ENCODE assay signal across 8 cellular contexts in the genomic region with DNA sequence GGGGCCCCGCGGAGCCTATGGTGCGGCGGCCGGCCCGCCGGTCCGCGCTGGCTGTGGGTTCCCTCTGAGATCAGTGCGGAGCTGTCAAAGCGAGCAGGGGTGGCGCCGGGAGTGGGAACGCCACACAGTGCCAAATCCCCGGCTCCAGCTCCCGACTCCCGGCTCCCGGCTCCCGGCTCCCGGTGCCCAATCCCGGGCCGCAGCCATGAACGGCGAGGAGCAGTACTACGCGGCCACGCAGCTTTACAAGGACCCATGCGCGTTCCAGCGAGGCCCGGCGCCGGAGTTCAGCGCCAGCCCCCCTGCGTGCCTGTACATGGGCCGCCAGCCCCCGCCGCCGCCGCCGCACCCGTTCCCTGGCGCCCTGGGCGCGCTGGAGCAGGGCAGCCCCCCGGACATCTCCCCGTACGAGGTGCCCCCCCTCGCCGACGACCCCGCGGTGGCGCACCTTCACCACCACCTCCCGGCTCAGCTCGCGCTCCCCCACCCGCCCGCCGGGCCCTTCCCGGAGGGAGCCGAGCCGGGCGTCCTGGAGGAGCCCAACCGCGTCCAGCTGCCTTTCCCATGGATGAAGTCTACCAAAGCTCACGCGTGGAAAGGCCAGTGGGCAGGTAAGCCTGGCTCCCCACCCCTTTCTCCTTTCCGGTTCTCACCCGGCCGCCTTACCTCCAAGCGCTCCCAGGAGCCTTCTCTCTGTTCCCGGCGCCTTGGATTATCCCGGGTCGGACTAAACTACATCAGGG. TPM values are rescaled to one million over a fixed set of nuclear protein-coding genes. Genes with fewer than 3 reads are reported as not detected.
DNase-seq lines count a peak whose midpoint lies in the region; ATAC-seq, FAIRE-seq and TF ChIP-seq lines count a peak whose summit lies in the region.

A gene (plus strand): TSS at position 67 of the 743 bp plus-strand sequence. CDS start 139 bp downstream, at position 206.

- H3K36me3 ChIP-seq in IMR-90 (ENCODE audit: control insufficient read depth, insufficient read depth, low read length) = no peaks in the 10 kb centered on the region

- H3K27me3 Mint-ChIP-seq in natural killer cell treated with Interleukin-12 subunit alpha and Interleukin-12 subunit beta and Interleukin-15 and Interleukin-18, amount 100 ng/mL, for 72 hours = peaks cover 50 to 58% of the 10 kb centered on the region in 2 donors

- no peak within 1 kb of the TSS for H4K5ac ChIP-seq in IMR-90 (ENCODE audit: low read depth, low read length)

- no peak within 1 kb of the TSS for H4K91ac ChIP-seq in IMR-90 (ENCODE audit: insufficient read depth, low read depth, low read length)

- H3K4me3 Mint-ChIP-seq in natural killer cell treated with Interleukin-12 subunit alpha and Interleukin-12 subunit beta and Interleukin-15 and Interleukin-18, amount 100 ng/mL, for 72 hours = peak within 1 kb of the TSS; percentile 61

- H3K23ac ChIP-seq in IMR-90 (ENCODE audit: low read depth, low read length) = no peak within 1 kb of the TSS; the same call in 1 of the 2 replicates

- peaks cover 93% of the 10 kb centered on the region for H3K27me3 ChIP-seq in IMR-90 (ENCODE audit: control insufficient read depth, insufficient read depth, low read length)

- dilution Hi-C loops in IMR-90 (cut with HindIII; ENCODE audit: low sequenced_read_pairs, unreplicated experiment) = no loop called here

- H3K9ac ChIP-seq in IMR-90 (ENCODE audit: low read depth, low read length) = no peak within 1 kb of the TSS

- no peak within 1 kb of the TSS for H3K14ac ChIP-seq in IMR-90 (replicated peaks; ENCODE audit: low read depth, low read length)

- DNase-seq in Daoy (ENCODE audit: low read depth) (peak; percentile 85), IMR-90 (no peak), dermis blood vessel endothelial cell (peak; percentile 29), D721Med (ENCODE audit: insufficient read length, low spot score) (no peak), GM19238 (ENCODE audit: insufficient read length, low spot score) (no peak)
- no peak for DNase-seq in natural killer cell treated with Interleukin-12 subunit alpha and Interleukin-12 subunit beta and Interleukin-15 and Interleukin-18, amount 100 ng/mL, for 72 hours (ENCODE audit: low spot score)

- no peak within 1 kb of the TSS for H2AK9ac ChIP-seq in IMR-90 (replicated peaks; ENCODE audit: low read depth, low read length, poor library complexity)

- CTCF ChIA-PET in IMR-90 (lab: Yijun Ruan, JAX) = no interaction called here

- H2AK5ac ChIP-seq in IMR-90 (ENCODE audit: low read depth, low read length) = no peak within 1 kb of the TSS

- no peak within 1 kb of the TSS for H3K27ac ChIP-seq in IMR-90 (ENCODE audit: insufficient read depth, low read length)

- H3K36me3 Mint-ChIP-seq in natural killer cell treated with Interleukin-12 subunit alpha and Interleukin-12 subunit beta and Interleukin-15 and Interleukin-18, amount 100 ng/mL, for 72 hours = peaks cover 6% of the 10 kb centered on the region

- no peaks in the 10 kb centered on the region for H3K9me3 Mint-ChIP-seq in natural killer cell treated with Interleukin-12 subunit alpha and Interleukin-12 subunit beta and Interleukin-15 and Interleukin-18, amount 100 ng/mL, for 72 hours

- peak within 1 kb of the TSS; percentile 75 for H3K4me2 ChIP-seq in IMR-90 (ENCODE audit: low read depth, low read length)

- H3K79me1 ChIP-seq in IMR-90 (ENCODE audit: low read depth in 1 of 2, low read length in 2 of 2) = no peaks in the 10 kb centered on the region

- FAIRE-seq in D721Med (lab: Jason Lieb, UNC) = no peak

- H3K9me3 ChIP-seq in IMR-90 (ENCODE audit: control insufficient read depth, insufficient read depth, low read length) = peaks cover 10% of the 10 kb centered on the region; the same call in 1 of the 2 replicates

- ATAC-seq in IMR-90 (ENCODE audit: low read depth) (peak; percentile 41; the same call in 1 of the 2 replicates), HG03108 (IDR thresholded peaks at IDR 0.05; ENCODE audit: unreplicated experiment) (no peak), GM21786 (IDR thresholded peaks at IDR 0.05; ENCODE audit: unreplicated experiment) (no peak)
- ATAC-seq in natural killer cell treated with Interleukin-12 subunit alpha and Interleukin-12 subunit beta and Interleukin-15 and Interleukin-18, amount 100 ng/mL, for 72 hours = peak; percentile 47 to 58

- H4K20me1 ChIP-seq in IMR-90 (ENCODE audit: insufficient read depth, low read length) = no peaks in the 10 kb centered on the region

- no peak within 1 kb of the TSS for H3K18ac ChIP-seq in IMR-90 (ENCODE audit: low read depth, low read length)

- no peak for TF ChIP-seq RAD21 in IMR-90 (IDR thresholded peaks at IDR 0.05; ENCODE audit: low read length)

- H2BK5ac ChIP-seq in IMR-90 (ENCODE audit: low read depth, low read length, poor library complexity, severe bottlenecking) = no peak within 1 kb of the TSS

- H3K4me1 ChIP-seq in IMR-90 (ENCODE audit: control insufficient read depth, insufficient read depth, low read length) = peaks cover 3% of the 10 kb centered on the region; the same call in 1 of the 2 replicates

- no peak for TF ChIP-seq CTCF in IMR-90 (conservative IDR thresholded peaks at IDR 0.05; ENCODE audit: low read depth, low read length)
- no peak for TF ChIP-seq CTCF in D721Med (IDR thresholded peaks at IDR 0.05; ENCODE audit: insufficient read depth, missing control alignments)

- POLR2A ChIA-PET in IMR-90 (lab: Charles Lee; ENCODE audit: unreplicated experiment) = no interaction called here

- BruUV-seq in IMR-90 (replicated peaks; lab: Mats Ljungman, UMichigan) = no TSS peak

- TF ChIP-seq POLR2A in IMR-90 (IDR thresholded peaks at IDR 0.05; ENCODE audit: low read depth, low read length) = no peak

- H2BK15ac ChIP-seq in IMR-90 (ENCODE audit: low read depth, low read length) = no peak within 1 kb of the TSS

- peak within 1 kb of the TSS; percentile 26 for H2AFZ ChIP-seq in IMR-90 (replicated peaks; ENCODE audit: low read length, poor library complexity)

- 3% methylated on average over 39 of the region's 76 CpGs; no CpG with 5 or more reads in 1 of the 2 experiments for WGBS in IMR-90 (ENCODE audit: extremely low coverage in 2 of 2, insufficient read length in 1 of 2), 2 experiments

- H3K4me3 ChIP-seq in IMR-90 (ENCODE audit: insufficient read depth, low read depth, low read length) = peak within 1 kb of the TSS; percentile 9; the same call in 1 of the 2 replicates

- no peak within 1 kb of the TSS for H2BK20ac ChIP-seq in IMR-90 (ENCODE audit: low read depth, low read length)

- H3K27ac Mint-ChIP-seq in natural killer cell treated with Interleukin-12 subunit alpha and Interleukin-12 subunit beta and Interleukin-15 and Interleukin-18, amount 100 ng/mL, for 72 hours = no peak within 1 kb of the TSS

- no peak within 1 kb of the TSS for H4K8ac ChIP-seq in IMR-90 (ENCODE audit: low read depth in 2 of 2, low read length in 2 of 2)

- H3K4ac ChIP-seq in IMR-90 (ENCODE audit: low read depth, low read length) = no peak within 1 kb of the TSS

- no peak within 1 kb of the TSS for H3K56ac ChIP-seq in IMR-90 (ENCODE audit: extremely low read depth, insufficient read depth, low read length)

- peaks cover 10 to 27% of the 10 kb centered on the region in 2 donors for H3K4me1 Mint-ChIP-seq in natural killer cell treated with Interleukin-12 subunit alpha and Interleukin-12 subunit beta and Interleukin-15 and Interleukin-18, amount 100 ng/mL, for 72 hours (ENCODE audit: low read depth in 2 of 2)

- in situ Hi-C loops in IMR-90 (cut with MboI; ENCODE audit: low sequenced_read_pairs) = no loop called here

- intact Hi-C loops in IMR-90 (cut with micrococcal nuclease) = no loop called here

- no peaks in the 10 kb centered on the region for H3K9me1 ChIP-seq in IMR-90 (ENCODE audit: insufficient read depth, low read length)

- H2BK120ac ChIP-seq in IMR-90 (ENCODE audit: low read depth, low read length) = no peak within 1 kb of the TSS

TF ChIP-seq in IMR-90, 13 proteins besides CTCF, POLR2A, EP300 and RAD21:
- TF ChIP-seq, protein P1, sequence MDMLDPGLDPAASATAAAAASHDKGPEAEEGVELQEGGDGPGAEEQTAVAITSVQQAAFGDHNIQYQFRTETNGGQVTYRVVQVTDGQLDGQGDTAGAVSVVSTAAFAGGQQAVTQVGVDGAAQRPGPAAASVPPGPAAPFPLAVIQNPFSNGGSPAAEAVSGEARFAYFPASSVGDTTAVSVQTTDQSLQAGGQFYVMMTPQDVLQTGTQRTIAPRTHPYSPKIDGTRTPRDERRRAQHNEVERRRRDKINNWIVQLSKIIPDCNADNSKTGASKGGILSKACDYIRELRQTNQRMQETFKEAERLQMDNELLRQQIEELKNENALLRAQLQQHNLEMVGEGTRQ (IDR thresholded peaks at IDR 0.05; ENCODE audit: low read depth, low read length) = peak; percentile 62; the same call in 1 of the 2 replicates
- no peak for TF ChIP-seq CEBPB (IDR thresholded peaks at IDR 0.05; ENCODE audit: low read depth, low read length)

RNA-seq across cellular contexts. Expression of the gene that starts here (rescaled TPM):
- total RNA-seq in Daoy (2014; rRNA removed; shearing (Covaris generic)) = not detected in 2 replicates
- total RNA-seq in IMR-90 (2012; rRNA removed) (not detected in 2 replicates), dermis blood vessel endothelial cell (not detected in 2 replicates)
- not detected in 2 replicates for polyA plus RNA-seq in IMR-90 (2012; rRNA removed)
- polyA plus RNA-seq in IMR-90 (2012; cell fraction: cytosol; rRNA removed) = not detected in 2 replicates
- polyA plus RNA-seq in IMR-90 (2012; cell fraction: nucleus; rRNA removed; ENCODE audit: low replicate concordance) = not detected in 2 replicates
- not detected for total RNA-seq in natural killer cell treated with Interleukin-12 subunit alpha and Interleukin-12 subunit beta and Interleukin-15 and Interleukin-18, amount 100 ng/mL, for 72 hours

Comparison
In these comparisons a context has a peak if more than half of its experiments do, and no peak if none do; other contexts are left out.
1. Peak in DNase-seq in Daoy; RNA of the gene not detected or under 1 TPM.
2. Peak in ATAC-seq, H3K4me3 ChIP-seq and H3K4me2 ChIP-seq in IMR-90; RNA of the gene not detected or under 1 TPM.
3. Peak in DNase-seq in dermis blood vessel endothelial cell; RNA of the gene not detected or under 1 TPM.
4. Peak in ATAC-seq in natural killer cell treated with Interleukin-12 subunit alpha and Interleukin-12 subunit beta and Interleukin-15 and Interleukin-18, amount 100 ng/mL, for 72 hours; RNA of the gene not detected or under 1 TPM.